In genomic region chr16:54509406-54509931, GRCh38 we compare ENCODE assay signal across 30 cellular contexts.
"Had no signal": no experiment of that assay in that cellular context is flagged by ENCODE, and none has a peak within 500 bp of the region (broad histone marks: within the 10 kb centered on the region; RNA-seq: fewer than 3 reads in every experiment).

No MANE protein-coding gene starts in this region.

- H3K36me3 ChIP-seq: breast epithelium, MG63, SJSA1 had no signal

- H3K4me1 Mint-ChIP-seq: activated B cell treated with CpG ODN at 0.5 μM for 24 hours; activated CD4-positive, alpha-beta T cell treated with anti-CD3 and anti-CD28 coated beads, Interleukin-2, amount 10 ng/mL, durations not matched to agents 7 days and 5 days; activated naive CD8-positive, alpha-beta T cell treated with anti-CD3 and anti-CD28 coated beads for 36 hours; IgD-negative memory B cell; T-helper 17 cell had no signal

- H3K4me3 Mint-ChIP-seq: activated B cell treated with CpG ODN at 0.5 μM for 24 hours; activated CD4-positive, alpha-beta memory T cell treated with anti-CD3 and anti-CD28 coated beads for 36 hours; activated CD4-positive, alpha-beta T cell treated with anti-CD3 and anti-CD28 coated beads, Interleukin-2, amount 10 ng/mL, durations not matched to agents 7 days and 5 days; activated naive CD4-positive, alpha-beta T cell treated with anti-CD3 and anti-CD28 coated beads for 36 hours; activated naive CD8-positive, alpha-beta T cell treated with anti-CD3 and anti-CD28 coated beads for 36 hours; activated T-cell treated with anti-CD3 and anti-CD28 coated beads, Interleukin-2, amount 50 U/mL, for 4 hours; IgD-negative memory B cell; T-helper 17 cell had no signal

- H3K36me3 Mint-ChIP-seq: activated CD4-positive, alpha-beta memory T cell treated with anti-CD3 and anti-CD28 coated beads for 36 hours; activated naive CD8-positive, alpha-beta T cell treated with anti-CD3 and anti-CD28 coated beads for 36 hours; IgD-negative memory B cell had no signal

- H3K4me3 ChIP-seq: breast epithelium, MG63, SJSA1 had no signal

- H3K9me3 Mint-ChIP-seq: activated B cell treated with CpG ODN at 0.5 μM for 24 hours; activated CD4-positive, alpha-beta memory T cell treated with anti-CD3 and anti-CD28 coated beads for 36 hours; activated CD4-positive, alpha-beta T cell treated with anti-CD3 and anti-CD28 coated beads, Interleukin-2, amount 10 ng/mL, durations not matched to agents 7 days and 5 days; activated naive CD4-positive, alpha-beta T cell treated with anti-CD3 and anti-CD28 coated beads for 36 hours; activated naive CD8-positive, alpha-beta T cell treated with anti-CD3 and anti-CD28 coated beads for 36 hours; activated T-cell treated with anti-CD3 and anti-CD28 coated beads, Interleukin-2, amount 50 U/mL, for 4 hours had no signal

- DNase-seq: activated B cell treated with CpG ODN at 0.5 μM for 24 hours; activated CD4-positive, alpha-beta memory T cell treated with anti-CD3 and anti-CD28 coated beads for 36 hours; activated CD4-positive, alpha-beta T cell treated with anti-CD3 and anti-CD28 coated beads for 1 hour; activated CD4-positive, alpha-beta T cell treated with anti-CD3 and anti-CD28 coated beads, Interleukin-2, amount 10 ng/mL, durations not matched to agents 7 days and 5 days; activated CD8-positive, alpha-beta memory T cell treated with anti-CD3 and anti-CD28 coated beads for 24 hours; activated gamma-delta T cell; activated naive CD4-positive, alpha-beta T cell treated with anti-CD3 and anti-CD28 coated beads for 36 hours; activated naive CD8-positive, alpha-beta T cell treated with anti-CD3 and anti-CD28 coated beads for 36 hours; activated T-cell treated with anti-CD3 and anti-CD28 coated beads, Interleukin-2, amount 50 U/mL, for 4 hours; anterior cingulate cortex; caudate nucleus; KG1; MG63; MV-4-11; NCI-H1105 treated with DMSO at 0.1 percent for 48 hours; NCI-H1436 treated with DMSO at 0.1 percent for 48 hours; NCI-H187; NCI-H2081; NCI-H2171 treated with DMSO at 0.1 percent for 48 hours; NCI-H345; NCI-H510A treated with DMSO at 0.1 percent for 48 hours; NCI-H69; PC-3; SHP77; SW 1271; T-helper 17 cell; T-helper 9 cell had no signal

- H3K27ac Mint-ChIP-seq: activated B cell treated with CpG ODN at 0.5 μM for 24 hours; activated CD4-positive, alpha-beta memory T cell treated with anti-CD3 and anti-CD28 coated beads for 36 hours; activated CD4-positive, alpha-beta T cell treated with anti-CD3 and anti-CD28 coated beads, Interleukin-2, amount 10 ng/mL, durations not matched to agents 7 days and 5 days; activated naive CD4-positive, alpha-beta T cell treated with anti-CD3 and anti-CD28 coated beads for 36 hours; activated naive CD8-positive, alpha-beta T cell treated with anti-CD3 and anti-CD28 coated beads for 36 hours; IgD-negative memory B cell; T-helper 17 cell had no signal

- H3K27me3 Mint-ChIP-seq: IgD-negative memory B cell had no signal

- H3K9me3 ChIP-seq: breast epithelium, MG63, SJSA1 had no signal

- H3K27me3 ChIP-seq: breast epithelium, MG63, SJSA1 had no signal
